8 cellular contexts compared by ENCODE assay signal in genomic region chr17:73290399-73291259, GRCh38. TPM values are rescaled to one million over a fixed set of nuclear protein-coding genes. Genes with fewer than 3 reads are reported as not detected.
A peak's percentile ranks its signal among the peaks of the same experiment; 100 is the strongest.
DNase-seq lines count a peak whose midpoint lies in the region; ATAC-seq, FAIRE-seq and TF ChIP-seq lines count a peak whose summit lies in the region.

No MANE protein-coding gene starts in this region.

- H3K4me1 ChIP-seq in RWPE2 (ENCODE audit: insufficient read depth, poor library complexity, severe bottlenecking) = peaks cover 70% of the 10 kb centered on the region
- H3K4me1 ChIP-seq in mesodermal cell (ENCODE audit: control insufficient read depth, insufficient read depth, low read length, poor library complexity, severe bottlenecking) = peaks cover 63% of the 10 kb centered on the region
- H3K4me1 ChIP-seq in A673 (ENCODE audit: insufficient read depth, low read length, poor library complexity, severe bottlenecking) = no peaks in the 10 kb centered on the region

- BruUV-seq in A673 (replicated peaks; lab: Mats Ljungman, UMichigan) = no TSS peak

- TF ChIP-seq CTCF in GM12865 (IDR thresholded peaks at IDR 0.05; ENCODE audit: insufficient read depth, low read depth, low read length, missing control alignments) (no peak), RWPE2 (IDR thresholded peaks at IDR 0.05; ENCODE audit: poor library complexity, severe bottlenecking) (no peak), A673 (conservative IDR thresholded peaks at IDR 0.05; ENCODE audit: low read depth, low read length) (no peak)

- DNase-seq in GM12865 (ENCODE audit: low read depth) (peak; percentile 83), RWPE2 (ENCODE audit: low spot score) (peak; percentile 47), A673 (ENCODE audit: low spot score) (no peak), H7 (no peak), NCI-H345 (lab: John Stamatoyannopoulos, UW) (no peak), HTR-8/SVneo (ENCODE audit: insufficient read length, low spot score) (no peak)

- H3K27me3 ChIP-seq in RWPE2 (ENCODE audit: insufficient read depth, poor library complexity, severe bottlenecking) (no peaks in the 10 kb centered on the region), A673 (replicated peaks; ENCODE audit: insufficient read depth, low read depth, low read length, poor library complexity) (no peaks in the 10 kb centered on the region), H7 (ENCODE audit: control insufficient read depth, insufficient read depth, low read length) (no peaks in the 10 kb centered on the region)

- CTCF ChIA-PET in A673 (lab: Charles Lee) = no interaction called here

- peak overlapping the region; percentile 57 for H3K4me3 ChIP-seq in GM12865 (ENCODE audit: low read depth, low read length)
- H3K4me3 ChIP-seq in RWPE2 (ENCODE audit: severe bottlenecking) = no peak overlapping the region
- no peak overlapping the region for H3K4me3 ChIP-seq in mesodermal cell (ENCODE audit: extremely low read depth, insufficient read depth, low read length, poor library complexity, severe bottlenecking)
- no peak overlapping the region for H3K4me3 ChIP-seq in A673 (ENCODE audit: low read depth, low read length, poor library complexity, severe bottlenecking)
- H3K4me3 ChIP-seq in H7 (ENCODE audit: insufficient read depth, low read depth, low read length) = no peak overlapping the region

- H3K9me3 ChIP-seq in RWPE2 (ENCODE audit: severe bottlenecking) (no peaks in the 10 kb centered on the region), mesodermal cell (ENCODE audit: control insufficient read depth, low read length) (no peaks in the 10 kb centered on the region), A673 (ENCODE audit: low read depth, low read length, poor library complexity, severe bottlenecking) (no peaks in the 10 kb centered on the region)

- ATAC-seq in HG02588 (IDR thresholded peaks at IDR 0.05; ENCODE audit: unreplicated experiment) (peak; percentile 20), RWPE2 (ENCODE audit: low read depth) (no peak)

- peaks cover 9% of the 10 kb centered on the region for H3K36me3 ChIP-seq in RWPE2 (ENCODE audit: low read depth)
- H3K36me3 ChIP-seq in mesodermal cell (ENCODE audit: control insufficient read depth, insufficient read depth, low read length) = peaks cover 23% of the 10 kb centered on the region
- H3K36me3 ChIP-seq in A673 (ENCODE audit: insufficient read depth, low read length, poor library complexity, severe bottlenecking) = peaks cover 4% of the 10 kb centered on the region
- no peaks in the 10 kb centered on the region for H3K36me3 ChIP-seq in H7 (replicated peaks; ENCODE audit: control insufficient read depth, insufficient read depth, low read length)

- FAIRE-seq in HTR-8/SVneo (lab: Jason Lieb, UNC) = no peak

- 94 to 100% methylated on average over 11 to 13 of the region's 16 CpGs for WGBS in mesodermal cell (ENCODE audit: insufficient coverage in 2 of 2), 2 experiments

- H3K27ac ChIP-seq in RWPE2 (ENCODE audit: poor library complexity, severe bottlenecking) (peak overlapping the region; percentile 89), mesodermal cell (ENCODE audit: low read depth, low read length, severe bottlenecking) (peak overlapping the region; percentile 87), A673 (ENCODE audit: low read depth, low read length, poor library complexity, severe bottlenecking) (no peak overlapping the region)

- POLR2A ChIA-PET in A673 (lab: Charles Lee; ENCODE audit: low non-redundant PET) = no interaction called here

- intact Hi-C loops in A673 (cut with micrococcal nuclease; ENCODE audit: unreplicated experiment) = no loop called here

RNA-seq across cellular contexts. Expression of gene CDC42EP4, which starts 21.2 kb away (rescaled TPM):
- polyA plus RNA-seq in mesodermal cell (2013, experiment 1 of 2) = 41.4 TPM
- polyA plus RNA-seq in mesodermal cell (2013, experiment 2 of 2) = 35.7 TPM
- total RNA-seq in A673 (2021) = 37.5 and 40.2 TPM in 2 replicates
- total RNA-seq in H7 (2014; rRNA removed; shearing (Covaris generic)) = 30.7 and 32.7 TPM in 2 replicates

RNA-seq across cellular contexts. Expression of gene CPSF4L, which starts 28.9 kb away (rescaled TPM):
- not detected for polyA plus RNA-seq in mesodermal cell (2013, experiment 1 of 2)
- polyA plus RNA-seq in mesodermal cell (2013, experiment 2 of 2) = not detected
- 0.24 TPM in 1 of 2 replicates, not detected in the other for total RNA-seq in A673 (2021)
- not detected in 2 replicates for total RNA-seq in H7 (2014; rRNA removed; shearing (Covaris generic))

Comparison
In these comparisons a context has a peak if more than half of its experiments do, and no peak if none do; other contexts are left out.
1. DNase-seq: peak in GM12865 (single experiment) and RWPE2 (single experiment); none in A673 (single experiment), H7 (single experiment), NCI-H345 (single experiment) and HTR-8/SVneo (single experiment).